1 cellular context compared by ENCODE assay signal in genomic region chr12:25829192-25829591, GRCh38.
TF ChIP-seq lines count a peak whose summit lies in the region.

No MANE protein-coding gene starts in this region.

TF ChIP-seq in HEK293, 187 proteins besides CTCF, POLR2A, EP300 and RAD21 (continued from another document):
- TF ChIP-seq ZNF114 (tag by site-specific recombination; IDR thresholded peaks at IDR 0.05) = no peak
